20 cellular contexts compared by ENCODE assay signal in the genomic region with DNA sequence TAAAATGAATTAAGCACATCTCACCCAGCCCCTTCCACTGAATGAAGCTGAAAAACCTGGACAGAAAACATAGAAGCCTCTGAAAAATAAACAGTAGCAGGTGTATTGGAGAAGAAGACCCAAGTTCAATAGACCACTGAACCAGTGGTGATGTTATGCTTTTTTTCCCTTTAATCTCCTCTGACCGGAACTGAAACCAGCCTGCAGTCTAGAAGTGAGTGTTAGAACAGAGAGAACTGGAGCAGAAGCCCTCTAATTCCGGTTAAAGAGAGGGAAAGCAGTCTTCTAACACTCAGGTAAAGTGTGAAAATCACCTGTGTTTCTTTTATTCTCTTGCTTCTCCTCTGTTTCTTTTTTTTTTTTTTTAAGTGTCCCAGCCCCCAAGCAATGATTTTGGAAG.
DNase-seq lines count a peak whose midpoint lies in the region; ATAC-seq and TF ChIP-seq lines count a peak whose summit lies in the region.
"Had no signal": no experiment of that assay in that cellular context is flagged by ENCODE, and none has a peak within 500 bp of the region (broad histone marks: within the 10 kb centered on the region; RNA-seq: fewer than 3 reads in every experiment).

No MANE protein-coding gene starts in this region.

- H3K36me3 ChIP-seq in heart right ventricle = no peaks in the 10 kb centered on the region

- POLR2A ChIA-PET in GM10248 (lab: Yijun Ruan, JAX) = no interaction called here

- ATAC-seq in heart right ventricle = no peak
- ATAC-seq: K562, PC-3 had no signal

- intact Hi-C loops in heart right ventricle (cut with DNase I) = no loop called here

- DNase-seq in GM10248 (ENCODE audit: extremely low spot score) (peak; percentile 27), GM20000 (ENCODE audit: low spot score) (peak; percentile 20), NOMO-1 treated with DMSO at 0.1 percent for 48 hours (lab: John Stamatoyannopoulos, UW; ENCODE audit: unreplicated experiment) (peak; percentile 42), medulla oblongata (ENCODE audit: extremely low spot score) (peak; percentile 42), HK-2 (ENCODE audit: unreplicated experiment) (no peak), heart right ventricle (no peak)
- no peak for DNase-seq in activated T-cell treated with anti-CD3 and anti-CD28 coated beads, Interleukin-2, amount 50 U/mL, for 1 hour
- DNase-seq: CD8-positive, alpha-beta memory T cell; DMS53; EL; NCI-H1048; NCI-H1436; NCI-H1930; NCI-H226; NCI-H524; PC-3; RPMI8226; SIG-M5; T-helper 1 cell had no signal

- H3K4me3 ChIP-seq in heart right ventricle = no peak overlapping the region
- H3K4me3 ChIP-seq: K562 had no signal

- H3K27ac ChIP-seq in heart right ventricle = no peak overlapping the region

- no peak for TF ChIP-seq CTCF in GM10248 (IDR thresholded peaks at IDR 0.05; ENCODE audit: control extremely low read depth, extremely low read depth, low read depth, missing control alignments)
- TF ChIP-seq CTCF in GM20000 (IDR thresholded peaks at IDR 0.05; ENCODE audit: extremely low read depth, missing control alignments) = no peak
- TF ChIP-seq CTCF in heart right ventricle (IDR thresholded peaks at IDR 0.05) = no peak

- 66 to 72% methylated on average over 2 of the region's 2 CpGs for WGBS in heart right ventricle, 2 donors

- CTCF ChIA-PET in GM10248 (lab: Yijun Ruan, JAX) = no interaction called here

- no peaks in the 10 kb centered on the region for H3K4me1 ChIP-seq in heart right ventricle

- no peaks in the 10 kb centered on the region for H3K9me3 ChIP-seq in heart right ventricle

- H3K27me3 ChIP-seq in heart right ventricle = peaks cover 0 to 44% (median 16%) of the 10 kb centered on the region in 7 donors

Comparison
In these comparisons a context has a peak if more than half of its experiments do, and no peak if none do; other contexts are left out.
1. DNase-seq: peak in GM10248 (single experiment), GM20000 (single experiment), NOMO-1 treated with DMSO at 0.1 percent for 48 hours (single experiment) and medulla oblongata (single experiment); none in HK-2 (single experiment), heart right ventricle (0 of 2) and activated T-cell treated with anti-CD3 and anti-CD28 coated beads, Interleukin-2, amount 50 U/mL, for 1 hour (single experiment).